In genomic region chr2:42051168-42052125, GRCh38 we compare ENCODE assay signal across 18 cellular contexts. TPM values are rescaled to one million over a fixed set of nuclear protein-coding genes. Genes with fewer than 3 reads are reported as not detected.
DNase-seq lines count a peak whose midpoint lies in the region; ATAC-seq, FAIRE-seq and TF ChIP-seq lines count a peak whose summit lies in the region.
"Had no signal": no experiment of that assay in that cellular context is flagged by ENCODE, and none has a peak within 500 bp of the region (broad histone marks: within the 10 kb centered on the region; RNA-seq: fewer than 3 reads in every experiment).

No MANE protein-coding gene starts in this region.

- POLR2A ChIA-PET in A549 (lab: Yijun Ruan, JAX), result no interaction called here
- POLR2A ChIA-PET in WTC11 (lab: Charles Lee), result no interaction called here

- intact Hi-C loops in right cardiac atrium (cut with DNase I), result loop anchor here in 3 of 4 donors (5.0 to 10.0 kb wide), 3 partner anchors 107 to 124 kb away; no protein-coding TSS in a partner anchor
- intact Hi-C loops in ovary (cut with DNase I), result loop anchor here in 3 of 4 donors (10.0 kb wide), 3 partner anchors 87 to 177 kb away; no protein-coding TSS in a partner anchor
- intact Hi-C loops in CD14-positive monocyte (cut with micrococcal nuclease), result no loop called here

- TF ChIP-seq RAD21 in A549 (conservative IDR thresholded peaks at IDR 0.05 in 1 of 2, IDR thresholded peaks at IDR 0.05 in 1 of 2), result no peak

- H3K9me3 ChIP-seq in A549 (no peaks in the 10 kb centered on the region), right cardiac atrium (ENCODE audit: control insufficient read depth, low read length) (no peaks in the 10 kb centered on the region), ovary (no peaks in the 10 kb centered on the region)
- H3K9me3 ChIP-seq: mucosa of descending colon, SJSA1 had no signal

- H3K9me3 Mint-ChIP-seq in WTC11 (no peaks in the 10 kb centered on the region), CD14-positive monocyte (peaks cover 0 to 9% (median 5%) of the 10 kb centered on the region in 7 donors)
- H3K9me3 Mint-ChIP-seq: dendritic cell treated with granulocyte-macrophage colony-stimulating factor and Interleukin-4, amounts not matched to agents 40 ng/mL and 50 ng/mL, for 4 days; stimulated activated effector memory CD8-positive, alpha-beta T cell treated with anti-CD3 and anti-CD28 coated beads, Interleukin-12 subunit alpha, Interleukin-12 subunit beta, amount 100 ng/mL, for 72 hours had no signal

- H3K27me3 Mint-ChIP-seq in WTC11 (ENCODE audit: low read depth) (peaks cover 20% of the 10 kb centered on the region), CD14-positive monocyte (ENCODE audit: low read depth in 3 of 3) (peaks cover 37 to 42% (median 42%) of the 10 kb centered on the region in 3 donors)

- H3K36me3 ChIP-seq in ovary, result no peaks in the 10 kb centered on the region

- ATAC-seq in A549 (no peak), WTC11 (no peak), right cardiac atrium (peak in 1 of 2 donors; percentile 6)
- ATAC-seq: mucosa of descending colon; stimulated activated effector memory CD8-positive, alpha-beta T cell treated with anti-CD3 and anti-CD28 coated beads, Interleukin-12 subunit alpha, Interleukin-12 subunit beta, amount 100 ng/mL, for 72 hours had no signal

- H3K4me3 ChIP-seq in A549 (peak overlapping the region; percentile 63; the same call in 2 of the 3 replicates), right cardiac atrium (ENCODE audit: low read length) (peak overlapping the region; percentile 94), ovary (peak overlapping the region; percentile 79)
- H3K4me3 ChIP-seq: mucosa of descending colon, SJSA1 had no signal

- no peaks in the 10 kb centered on the region for H3K27me3 ChIP-seq in right cardiac atrium (ENCODE audit: control insufficient read depth, insufficient read depth)
- no peaks in the 10 kb centered on the region for H3K27me3 ChIP-seq in ovary
- H3K27me3 ChIP-seq: SJSA1 had no signal

- TF ChIP-seq CTCF in A549 (IDR thresholded peaks at IDR 0.05), result no peak
- no peak for TF ChIP-seq CTCF in WTC11 (IDR thresholded peaks at IDR 0.05)
- no peak for TF ChIP-seq CTCF in ovary (IDR thresholded peaks at IDR 0.05)
- no peak for TF ChIP-seq CTCF in CD14-positive monocyte (IDR thresholded peaks at IDR 0.05)

- no peak for DNase-seq in A549 (ENCODE audit: low read depth in 1 of 2, low spot score in 1 of 2)
- DNase-seq in WTC11 (ENCODE audit: low spot score), result no peak
- peak in 2 of 3 donors; percentile 55 to 64 for DNase-seq in right cardiac atrium
- DNase-seq in ovary, result peak in 1 of 5 donors; percentile 37
- no peak for DNase-seq in activated CD4-positive, alpha-beta T cell treated with anti-CD3 and anti-CD28 coated beads, Interleukin-2, amount 50 U/mL, for 1 hour
- DNase-seq in CD14-positive monocyte (ENCODE audit: low spot score), result no peak
- DNase-seq in NCI-H82 (lab: John Stamatoyannopoulos, UW), result no peak
- no peak for DNase-seq in NCI-H187 treated with DMSO at 0.1 percent for 48 hours (lab: John Stamatoyannopoulos, UW)
- DNase-seq: activated CD4-positive, alpha-beta T cell treated with anti-CD3 and anti-CD28 coated beads for 4 hours; activated naive CD4-positive, alpha-beta T cell treated with Interleukin-2 at 50 U/mL for 16 hours; AML-193; head of caudate nucleus; NCI-H1092; NCI-H69 had no signal

- H3K27ac Mint-ChIP-seq in WTC11 (no peak overlapping the region), CD14-positive monocyte (peak overlapping the region in 1 of 7 donors; percentile 42)
- H3K27ac Mint-ChIP-seq: dendritic cell treated with granulocyte-macrophage colony-stimulating factor and Interleukin-4, amounts not matched to agents 40 ng/mL and 50 ng/mL, for 4 days; stimulated activated effector memory CD8-positive, alpha-beta T cell treated with anti-CD3 and anti-CD28 coated beads, Interleukin-12 subunit alpha, Interleukin-12 subunit beta, amount 100 ng/mL, for 72 hours had no signal

- H3K4me1 Mint-ChIP-seq in WTC11 (peaks cover 74% of the 10 kb centered on the region), CD14-positive monocyte (peaks cover 7% of the 10 kb centered on the region)

- TF ChIP-seq POLR2A in A549 (IDR thresholded peaks at IDR 0.05; ENCODE audit: low read length) (no peak), ovary (IDR thresholded peaks at IDR 0.05) (no peak)

- WGBS in A549 (ENCODE audit: missing lambda C conversion rate), result 87% methylated on average over 15 of the region's 16 CpGs
- 35% methylated on average over 16 of the region's 16 CpGs for WGBS in right cardiac atrium
- 14 to 15% (median 14%) methylated on average over 16 of the region's 16 CpGs for WGBS in ovary, 3 donors

- TF ChIP-seq EP300 in A549 (IDR thresholded peaks at IDR 0.05) (no peak), ovary (IDR thresholded peaks at IDR 0.05) (no peak)

- H3K27ac ChIP-seq in A549 (peak overlapping the region; percentile 37 to 96; a peak in 4 of 6 replicates), right cardiac atrium (ENCODE audit: low read length) (peak overlapping the region; percentile 80), ovary (peak overlapping the region; percentile 86 to 93)
- H3K27ac ChIP-seq: SJSA1 had no signal

- CTCF ChIA-PET in A549 (lab: Yijun Ruan, JAX), result interaction anchor here (0.8 to 6.6 kb wide), 10 partner anchors 7 to 198 kb away, joined by 3 to 40 read pairs (median 4); no protein-coding TSS in a partner anchor
- CTCF ChIA-PET in WTC11 (lab: Charles Lee), result interaction anchor here (0.7 to 6.7 kb wide), 3 partner anchors 11 to 181 kb away, joined by 3 to 90 read pairs (median 75); no protein-coding TSS in a partner anchor

- peaks cover 83% of the 10 kb centered on the region for H3K4me1 ChIP-seq in A549
- H3K4me1 ChIP-seq in right cardiac atrium (ENCODE audit: control insufficient read depth, insufficient read depth, low read length), result peaks cover 27% of the 10 kb centered on the region
- H3K4me1 ChIP-seq in ovary (ENCODE audit: insufficient read depth), result peaks cover 36% of the 10 kb centered on the region

- peak overlapping the region; percentile 96 for H3K4me2 ChIP-seq in A549

- H3K4me3 Mint-ChIP-seq in WTC11 (no peak overlapping the region), CD14-positive monocyte (no peak overlapping the region)
- H3K4me3 Mint-ChIP-seq: dendritic cell treated with granulocyte-macrophage colony-stimulating factor and Interleukin-4, amounts not matched to agents 40 ng/mL and 50 ng/mL, for 4 days; stimulated activated effector memory CD8-positive, alpha-beta T cell treated with anti-CD3 and anti-CD28 coated beads, Interleukin-12 subunit alpha, Interleukin-12 subunit beta, amount 100 ng/mL, for 72 hours had no signal

- no peak for FAIRE-seq in A549 (lab: Jason Lieb, UNC)

- H3K36me3 Mint-ChIP-seq in WTC11, result peaks cover 1% of the 10 kb centered on the region; the same call in 1 of the 2 replicates
- no peaks in the 10 kb centered on the region for H3K36me3 Mint-ChIP-seq in CD14-positive monocyte
- H3K36me3 Mint-ChIP-seq: stimulated activated effector memory CD8-positive, alpha-beta T cell treated with anti-CD3 and anti-CD28 coated beads, Interleukin-12 subunit alpha, Interleukin-12 subunit beta, amount 100 ng/mL, for 72 hours had no signal

TF ChIP-seq in A549, 52 proteins besides CTCF, POLR2A, EP300 and RAD21 (continues in another document):
- TF ChIP-seq, protein P1, sequence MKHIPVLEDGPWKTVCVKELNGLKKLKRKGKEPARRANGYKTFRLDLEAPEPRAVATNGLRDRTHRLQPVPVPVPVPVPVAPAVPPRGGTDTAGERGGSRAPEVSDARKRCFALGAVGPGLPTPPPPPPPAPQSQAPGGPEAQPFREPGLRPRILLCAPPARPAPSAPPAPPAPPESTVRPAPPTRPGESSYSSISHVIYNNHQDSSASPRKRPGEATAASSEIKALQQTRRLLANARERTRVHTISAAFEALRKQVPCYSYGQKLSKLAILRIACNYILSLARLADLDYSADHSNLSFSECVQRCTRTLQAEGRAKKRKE (CRISPR knock-in tag; IDR thresholded peaks at IDR 0.05; ENCODE audit: low read depth), result no peak
- no peak for TF ChIP-seq MAFK (IDR thresholded peaks at IDR 0.05; ENCODE audit: partially characterized antibody)
- TF ChIP-seq ZC3H11A (IDR thresholded peaks at IDR 0.05), result no peak
- no peak for TF ChIP-seq KDM5A (IDR thresholded peaks at IDR 0.05)
- no peak for TF ChIP-seq ESRRA (IDR thresholded peaks at IDR 0.05; ENCODE audit: borderline replicate concordance, low read length)

TF ChIP-seq in WTC11, 78 proteins besides CTCF, POLR2A, EP300 and RAD21:
- TF ChIP-seq ZNF317 (CRISPR knock-in tag; IDR thresholded peaks at IDR 0.05; ENCODE audit: borderline replicate concordance, low read depth) (no peak), ETV6 (CRISPR knock-in tag; IDR thresholded peaks at IDR 0.05) (no peak), ELF4 (CRISPR knock-in tag; IDR thresholded peaks at IDR 0.05; ENCODE audit: low read depth) (no peak), SP1 (CRISPR knock-in tag; conservative IDR thresholded peaks at IDR 0.05) (no peak), USF2 (CRISPR knock-in tag; IDR thresholded peaks at IDR 0.05) (peak; percentile 61)
- TF ChIP-seq, protein P2, sequence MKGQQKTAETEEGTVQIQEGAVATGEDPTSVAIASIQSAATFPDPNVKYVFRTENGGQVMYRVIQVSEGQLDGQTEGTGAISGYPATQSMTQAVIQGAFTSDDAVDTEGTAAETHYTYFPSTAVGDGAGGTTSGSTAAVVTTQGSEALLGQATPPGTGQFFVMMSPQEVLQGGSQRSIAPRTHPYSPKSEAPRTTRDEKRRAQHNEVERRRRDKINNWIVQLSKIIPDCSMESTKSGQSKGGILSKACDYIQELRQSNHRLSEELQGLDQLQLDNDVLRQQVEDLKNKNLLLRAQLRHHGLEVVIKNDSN (CRISPR knock-in tag; IDR thresholded peaks at IDR 0.05), result peak; percentile 34; the same call in 1 of the 2 replicates

RNA-seq across cellular contexts. Expression of gene PKDCC, which starts 3.6 kb away (rescaled TPM):
- 30.0 and 42.9 TPM in 2 replicates for polyA plus RNA-seq in A549 (2011; rRNA removed)
- 67.6 and 81.3 TPM in 2 replicates for polyA plus RNA-seq in A549 (2012; cell fraction: cytosol; rRNA removed)
- polyA plus RNA-seq in A549 (2012; cell fraction: nucleus; rRNA removed), result 257 and 275 TPM in 2 replicates
- polyA plus RNA-seq in A549 (2017; fragmentation: RNase III; extraction: RNeasy Plus Mini Kit Qiagen cat#74134 plus additional on column Dnase treatment), result 64.5 to 99.1 TPM (median 82.4 TPM) in 3 replicates
- 83.0 and 96.8 TPM in 2 replicates for polyA minus RNA-seq in A549 (2011; rRNA and poly(A)+ RNA removed)
- 15.1 to 27.3 TPM (median 15.6 TPM) in 3 replicates for total RNA-seq in WTC11 (2021)
- total RNA-seq in right cardiac atrium, result 100 to 1,000 TPM in 3 of 4 donors, 10 to 100 TPM in 1; 92.2 to 189 (median 131) TPM
- polyA plus RNA-seq in right cardiac atrium, result 145 TPM
- total RNA-seq in ovary, result 100 to 1,000 TPM in 6 of 7 donors, 10 to 100 TPM in 1; 90.6 to 576 (median 272) TPM
- polyA plus RNA-seq in ovary, result 100 to 1,000 TPM in 1 of 2 donors, 10 to 100 TPM in 1; 58.5 to 117 TPM
- polyA plus RNA-seq in CD14-positive monocyte, result not detected

Comparison
In these comparisons a context has a peak if more than half of its experiments do, and no peak if none do; other contexts are left out.
1. DNase-seq: peak in right cardiac atrium (2 of 3); none in A549 (0 of 2), WTC11 (single experiment), activated CD4-positive, alpha-beta T cell treated with anti-CD3 and anti-CD28 coated beads, Interleukin-2, amount 50 U/mL, for 1 hour (single experiment), CD14-positive monocyte (single experiment), NCI-H82 (single experiment) and NCI-H187 treated with DMSO at 0.1 percent for 48 hours (single experiment).
2. RNA of gene PKDCC, which starts 3.6 kb away (polyA plus RNA-seq): 145 TPM in right cardiac atrium (single experiment), 58.5 to 117 TPM in ovary and 30.0 to 275 TPM in A549; not detected in CD14-positive monocyte; every median in the first group is over 10 times any median in the second.
3. intact Hi-C loops: an anchor here in right cardiac atrium (5.0 to 10.0 kb wide) and ovary (10.0 kb wide); none called in CD14-positive monocyte.
4. Of the 8 proteins assayed by ChIP-seq in both WTC11 and A549: peak only in WTC11: USF2; only in A549: none; in both: none; in neither: 7.
5. Peak in every context shown above with its lines, with median percentiles within 50 percentile points of each other: H3K27ac ChIP-seq and H3K4me3 ChIP-seq.